Comparison of ENCODE assay signal across 11 cellular contexts in genomic region chr2:45728458-45728942, GRCh38.
A peak's percentile ranks its signal among the peaks of the same experiment; 100 is the strongest.
DNase-seq lines count a peak whose midpoint lies in the region; ATAC-seq and TF ChIP-seq lines count a peak whose summit lies in the region.
"Had no signal": no experiment of that assay in that cellular context is flagged by ENCODE, and none has a peak within 500 bp of the region (broad histone marks: within the 10 kb centered on the region; RNA-seq: fewer than 3 reads in every experiment).

No MANE protein-coding gene starts in this region.

- peak; percentile 81 for ATAC-seq in GM18499 (IDR thresholded peaks at IDR 0.05; ENCODE audit: insufficient read depth, unreplicated experiment)
- ATAC-seq in GM21367 (IDR thresholded peaks at IDR 0.05; ENCODE audit: unreplicated experiment): peak; percentile 80
- ATAC-seq in HG03097 (IDR thresholded peaks at IDR 0.05; ENCODE audit: low FRiP score, unreplicated experiment): peak; percentile 70
- ATAC-seq: left lung had no signal

- TF ChIP-seq POLR2A in vagina (IDR thresholded peaks at IDR 0.05): no peak

- H3K36me3 ChIP-seq in vagina: no peaks in the 10 kb centered on the region
- H3K36me3 ChIP-seq: left lung, stomach had no signal

- H3K4me1 ChIP-seq in vagina: no peaks in the 10 kb centered on the region

- H3K27ac ChIP-seq in vagina: no peak overlapping the region
- H3K27ac ChIP-seq: left lung, stomach had no signal

- no peaks in the 10 kb centered on the region for H3K9me3 ChIP-seq in vagina
- H3K9me3 ChIP-seq: left lung, stomach had no signal

- DNase-seq in RPMI8226 (peak; percentile 41), NCI-H510A (lab: John Stamatoyannopoulos, UW) (no peak), A172 (ENCODE audit: low spot score) (no peak), vagina (ENCODE audit: extremely low spot score in 2 of 2) (no peak), anterior cingulate cortex (lab: John Stamatoyannopoulos, UW) (no peak)
- DNase-seq: left lung, NCI-H2227 treated with DMSO at 0.1 percent for 48 hours, stomach had no signal

- no peak for TF ChIP-seq CTCF in vagina (IDR thresholded peaks at IDR 0.05)

- no peaks in the 10 kb centered on the region for H3K27me3 ChIP-seq in vagina
- H3K27me3 ChIP-seq: left lung, stomach had no signal

- H3K4me3 ChIP-seq in vagina: no peak overlapping the region
- H3K4me3 ChIP-seq: left lung, stomach had no signal

- intact Hi-C loops in vagina (cut with DNase I): no loop called here
